ENCODE assay signal across 1 cellular context in the genomic region with DNA sequence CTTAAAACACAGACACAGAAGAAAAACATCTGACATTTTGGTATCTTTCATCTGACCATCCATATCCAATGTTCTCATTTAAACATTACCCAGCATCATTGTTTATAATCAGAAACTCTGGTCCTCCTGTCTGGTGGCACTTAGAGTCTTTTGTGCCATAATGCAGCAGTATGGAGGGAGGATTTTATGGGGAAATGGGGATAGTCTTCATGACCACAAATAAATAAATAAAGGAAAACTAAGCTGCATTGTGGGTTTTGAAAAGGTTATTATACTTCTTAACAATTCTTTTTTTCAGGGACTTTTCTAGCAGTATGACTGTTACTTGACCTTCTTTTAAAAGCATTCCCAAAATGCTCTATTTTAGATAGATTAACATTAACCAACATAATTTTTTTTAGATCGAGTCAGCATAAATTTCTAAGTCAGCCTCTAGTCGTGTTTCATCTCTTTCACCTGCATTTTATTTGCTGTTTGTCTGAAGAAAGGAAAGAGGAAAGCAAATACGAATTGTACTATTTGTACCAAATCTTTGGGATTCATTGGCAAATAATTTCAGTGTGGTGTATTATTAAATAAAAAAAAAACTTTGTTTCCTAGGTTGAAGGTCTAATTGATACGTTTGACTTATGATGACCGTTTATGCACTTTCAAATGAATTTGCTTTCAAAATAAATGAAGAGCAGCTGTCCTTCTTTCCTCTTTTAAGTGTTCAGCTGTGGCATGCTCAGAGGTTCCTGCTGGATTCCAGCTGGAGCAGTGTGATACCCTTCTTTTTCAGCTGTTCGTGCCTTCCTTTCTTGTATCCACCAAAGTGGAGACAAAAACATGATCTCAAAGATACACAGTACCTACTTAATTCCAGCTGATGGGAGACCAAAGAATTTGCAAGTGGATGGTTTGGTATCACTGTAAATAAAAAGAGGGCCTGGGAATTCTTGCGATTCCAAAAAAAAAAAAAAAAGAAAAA.
TF ChIP-seq lines count a peak whose summit lies in the region.

No MANE protein-coding gene starts in this region.

TF ChIP-seq in K562, 482 proteins besides CTCF, POLR2A, EP300 and RAD21:
- TF ChIP-seq ZNF316 (IDR thresholded peaks at IDR 0.05) (peak; percentile 87), MAFG (tag; conservative IDR thresholded peaks at IDR 0.05) (peak; percentile 63), MAFF (IDR thresholded peaks at IDR 0.05; ENCODE audit: low read length) (peak; percentile 17; the same call in 1 of the 2 replicates), C11orf30 (IDR thresholded peaks at IDR 0.05; ENCODE audit: low read depth) (peak; percentile 68)
